Comparison of ENCODE assay signal across 9 cellular contexts in genomic region chr7:74393722-74394121, GRCh38. TPM values are rescaled to one million over a fixed set of nuclear protein-coding genes. Genes with fewer than 3 reads are reported as not detected.
DNase-seq lines count a peak whose midpoint lies in the region; TF ChIP-seq lines count a peak whose summit lies in the region.
"Not testable (repeated sequence)": the region's sequence is repeated elsewhere in the genome, so short reads cannot be mapped to it uniquely, and the experiment has no call there.
"Had no signal": no experiment of that assay in that cellular context is flagged by ENCODE, and none has a peak within 500 bp of the region (broad histone marks: within the 10 kb centered on the region; RNA-seq: fewer than 3 reads in every experiment).

No MANE protein-coding gene starts in this region.

- peaks cover 16% of the 10 kb centered on the region for H3K36me3 Mint-ChIP-seq in nephron progenitor cell (ENCODE audit: low read depth)

- in situ Hi-C loops in Caki2 (cut with HindIII; ENCODE audit: low pct_unique_long_range_greater_than_20kb, low sequenced_read_pairs): not testable (repeated sequence)
- in situ Hi-C loops in transverse colon (cut with MboI; ENCODE audit: low pct_ligation_motif_present in 1 of 4, low pct_unique_long_range_greater_than_20kb in 1 of 4, low sequenced_read_pairs in 3 of 4): loop anchor here in 1 of 4 donors (25.0 kb wide), 1 partner anchor 331 kb away; no protein-coding TSS in a partner anchor

- not testable (repeated sequence) for H3K9me3 Mint-ChIP-seq in nephron progenitor cell

- TF ChIP-seq EP300 in transverse colon (IDR thresholded peaks at IDR 0.05; ENCODE audit: low read depth): not testable (repeated sequence)

- peak overlapping the region in 3 of 4 donors; percentile 3 to 47 (median 40) for H3K27ac ChIP-seq in transverse colon

- H3K9me3 ChIP-seq in adipocyte (ENCODE audit: control insufficient read depth, low read length); transverse colon: not testable (repeated sequence)

- not testable (repeated sequence) for H3K4me3 ChIP-seq in adipocyte (ENCODE audit: low read length); epithelial cell of esophagus (ENCODE audit: low read length); transverse colon

- intact Hi-C loops in transverse colon (cut with DNase I; ENCODE audit: low total_unique reads): loop anchor here (10.0 kb wide), 1 partner anchor 99 kb away; no protein-coding TSS in a partner anchor

- H3K27me3 ChIP-seq in adipocyte (replicated peaks; ENCODE audit: control insufficient read depth, insufficient read depth, low read length); transverse colon: not testable (repeated sequence)

- 58 to 61% methylated on average over 2 to 6 of the region's 6 CpGs for WGBS in transverse colon (ENCODE audit: low coverage in 1 of 2), 2 donors

- not testable (repeated sequence) for H3K27me3 Mint-ChIP-seq in nephron progenitor cell (ENCODE audit: low read depth, poor library complexity)

- DNase-seq in Caki2 (ENCODE audit: low read depth): peak; percentile 44
- DNase-seq in HCEC 1CT: peak; percentile 18
- peak; percentile 18 for DNase-seq in NCI-H82 (lab: John Stamatoyannopoulos, UW)
- peak; percentile 71 for DNase-seq in adipocyte (ENCODE audit: low read depth)
- peak; percentile 66 for DNase-seq in epithelial cell of esophagus (ENCODE audit: low read depth)
- DNase-seq in iris pigment epithelial cell (ENCODE audit: low read depth): peak; percentile 50
- not testable (repeated sequence) for DNase-seq in nephron progenitor cell, transverse colon

- not testable (repeated sequence) for H3K9ac ChIP-seq in adipocyte (ENCODE audit: low read length)

- not testable (repeated sequence) for H3K4me1 Mint-ChIP-seq in nephron progenitor cell

- H3K27ac Mint-ChIP-seq in nephron progenitor cell: not testable (repeated sequence)

- peaks cover 11% of the 10 kb centered on the region for H3K36me3 ChIP-seq in adipocyte (ENCODE audit: control insufficient read depth, insufficient read depth, low read length, severe bottlenecking)
- H3K36me3 ChIP-seq in transverse colon: peaks cover 0 to 38% (median 8%) of the 10 kb centered on the region in 4 donors

- TF ChIP-seq POLR2A in transverse colon (IDR thresholded peaks at IDR 0.05): not testable (repeated sequence)

- TF ChIP-seq CTCF in epithelial cell of esophagus (IDR thresholded peaks at IDR 0.05; ENCODE audit: insufficient read depth, low read depth, low read length, missing control alignments): peak; percentile 56
- TF ChIP-seq CTCF in nephron progenitor cell (IDR thresholded peaks at IDR 0.05): peak; percentile 29
- TF ChIP-seq CTCF in transverse colon (IDR thresholded peaks at IDR 0.05): peak in 3 of 5 experiments; percentile 12 to 23 (median 22)

- H3K4me3 Mint-ChIP-seq in nephron progenitor cell: not testable (repeated sequence)

- not testable (repeated sequence) for H3K4me1 ChIP-seq in adipocyte (ENCODE audit: control insufficient read depth, insufficient read depth, low read length); transverse colon

RNA-seq across cellular contexts. Expression of gene GTF2IRD1, which starts 60.0 kb away (rescaled TPM):
- 25.1 and 33.4 TPM in 2 replicates for total RNA-seq in Caki2 (2014; rRNA removed; shearing (Covaris generic); ENCODE audit: low replicate concordance)
- 10 to 100 TPM in 3 of 4 donors, 1 to 10 TPM in 1; 4.6 to 22.4 (median 14.7) TPM for total RNA-seq in transverse colon
- total RNA-seq: activated CD8-positive, alpha-beta T cell treated with anti-CD3 and anti-CD28 coated beads, Interleukin-2, amount 10 ng/mL, durations not matched to agents 7 days and 5 days had no signal
